ENCODE assay signal across 26 cellular contexts in the genomic region with DNA sequence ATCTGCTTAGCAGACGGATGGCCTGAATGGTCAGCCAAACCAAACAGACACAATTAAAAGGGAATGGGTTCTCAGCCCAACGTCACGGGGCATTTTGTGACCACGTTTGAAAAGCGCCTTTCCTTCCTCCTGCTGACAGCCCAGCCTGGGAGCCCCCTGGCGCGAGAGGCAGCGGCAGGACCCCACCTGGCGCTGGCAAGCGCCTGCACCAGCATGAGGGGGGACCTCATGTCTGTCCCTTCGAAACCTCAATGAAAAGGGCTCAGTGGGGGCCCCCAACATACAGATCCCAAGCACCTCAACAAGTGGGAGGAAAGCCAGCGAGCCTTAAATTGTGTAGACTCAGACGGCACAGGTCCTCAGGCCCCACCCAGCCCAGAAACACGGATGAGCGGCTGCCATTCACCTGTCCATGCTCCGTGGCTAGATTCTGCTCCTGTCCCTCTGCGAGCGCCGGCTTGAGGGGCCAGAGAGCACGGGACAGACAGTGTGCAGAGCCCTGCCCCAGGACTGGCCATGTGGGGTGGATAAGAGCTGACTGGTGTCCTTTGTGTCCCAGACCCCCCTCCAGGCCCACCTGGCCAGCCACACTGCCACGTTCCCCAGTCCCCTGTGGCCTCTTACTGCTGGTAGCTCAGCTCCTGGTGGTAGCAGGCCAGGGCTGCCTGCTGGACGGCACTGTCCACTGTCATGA.
"Had no signal": no experiment of that assay in that cellular context is flagged by ENCODE, and none has a peak within 500 bp of the region (broad histone marks: within the 10 kb centered on the region; RNA-seq: fewer than 3 reads in every experiment).

No MANE protein-coding gene starts in this region.

- H3K27ac ChIP-seq: adrenal gland, body of pancreas, colonic mucosa, dorsolateral prefrontal cortex, spleen, testis, transverse colon had no signal

- H3K27me3 ChIP-seq: adrenal gland, body of pancreas, colonic mucosa, dorsolateral prefrontal cortex, spleen, testis, transverse colon had no signal

- H3K9me3 Mint-ChIP-seq: activated CD4-positive, alpha-beta memory T cell treated with anti-CD3 and anti-CD28 coated beads for 36 hours; activated CD4-positive, alpha-beta T cell treated with anti-CD3 and anti-CD28 coated beads, Interleukin-2, amount 10 ng/mL, durations not matched to agents 24 days and 14 days; activated naive CD8-positive, alpha-beta T cell treated with anti-CD3 and anti-CD28 coated beads for 36 hours; activated T-cell treated with anti-CD3 and anti-CD28 coated beads, Interleukin-2, amount 50 U/mL, for 4 hours; activated T-helper 2 cell treated with anti-CD3 and anti-CD28 coated beads, Interferon-gamma antibody, Interleukin-2, Interleukin-4, amounts not matched to agents 10 μg/mL and 5 μg/mL and 100 μg/mL, durations not matched to agents 14 hours and 24 hours and 36 hours; mesothelial cell of epicardium; naive thymus-derived CD4-positive, alpha-beta T cell; neural crest cell had no signal

- H3K4me1 Mint-ChIP-seq: activated CD4-positive, alpha-beta T cell treated with anti-CD3 and anti-CD28 coated beads, Interleukin-2, amount 10 ng/mL, durations not matched to agents 24 days and 14 days; activated naive CD8-positive, alpha-beta T cell treated with anti-CD3 and anti-CD28 coated beads for 36 hours; mesothelial cell of epicardium; naive thymus-derived CD4-positive, alpha-beta T cell; neural crest cell had no signal

- H3K4me1 ChIP-seq: adrenal gland, body of pancreas, colonic mucosa, spleen, testis, transverse colon had no signal

- DNase-seq: activated CD4-positive, alpha-beta memory T cell treated with anti-CD3 and anti-CD28 coated beads for 36 hours; activated CD4-positive, alpha-beta T cell treated with anti-CD3 and anti-CD28 coated beads, Interleukin-2, amount 10 ng/mL, durations not matched to agents 24 days and 14 days; activated CD4-positive, CD25-positive, alpha-beta regulatory T cell treated with anti-CD3 and anti-CD28 coated beads, Interleukin-2, amount 50 U/mL, for 72 hours; activated CD8-positive, alpha-beta memory T cell treated with anti-CD3 and anti-CD28 coated beads, Interleukin-2, amount 50 U/mL, for 48 hours; activated naive CD4-positive, alpha-beta T cell treated with Interleukin-2 at 50 U/mL for 16 hours; activated naive CD8-positive, alpha-beta T cell treated with anti-CD3 and anti-CD28 coated beads for 36 hours; activated T-cell treated with anti-CD3 and anti-CD28 coated beads, Interleukin-2, amount 50 U/mL, for 4 hours; cerebellar nuclear complex; colonic mucosa; effector memory CD4-positive, alpha-beta T cell; islet precursor cell; left cardiac atrium; naive thymus-derived CD4-positive, alpha-beta T cell; occipital lobe; spleen; stimulated activated naive CD8-positive, alpha-beta T cell treated with anti-CD3 and anti-CD28 coated beads, Interleukin-15, Interleukin-2, amounts not matched to agents 100 U/mL and 50 U/mL, for 24 hours; testis; transverse colon had no signal

- H3K4me3 Mint-ChIP-seq: activated CD4-positive, alpha-beta memory T cell treated with anti-CD3 and anti-CD28 coated beads for 36 hours; activated CD4-positive, alpha-beta T cell treated with anti-CD3 and anti-CD28 coated beads, Interleukin-2, amount 10 ng/mL, durations not matched to agents 24 days and 14 days; activated naive CD8-positive, alpha-beta T cell treated with anti-CD3 and anti-CD28 coated beads for 36 hours; activated T-cell treated with anti-CD3 and anti-CD28 coated beads, Interleukin-2, amount 50 U/mL, for 4 hours; mesothelial cell of epicardium; naive thymus-derived CD4-positive, alpha-beta T cell; neural crest cell had no signal

- ATAC-seq: activated T-cell treated with anti-CD3 and anti-CD28 coated beads, Interleukin-2, amount 50 U/mL, for 4 hours; body of pancreas; left cardiac atrium; naive thymus-derived CD4-positive, alpha-beta T cell; right cardiac atrium; stimulated activated naive CD8-positive, alpha-beta T cell treated with anti-CD3 and anti-CD28 coated beads, Interleukin-15, Interleukin-2, amounts not matched to agents 100 U/mL and 50 U/mL, for 24 hours had no signal

- H3K36me3 ChIP-seq: adrenal gland, colonic mucosa, transverse colon had no signal

- FAIRE-seq: frontal cortex had no signal

- H3K36me3 Mint-ChIP-seq: activated CD4-positive, alpha-beta memory T cell treated with anti-CD3 and anti-CD28 coated beads for 36 hours; activated naive CD8-positive, alpha-beta T cell treated with anti-CD3 and anti-CD28 coated beads for 36 hours; naive thymus-derived CD4-positive, alpha-beta T cell had no signal

- H3K27ac Mint-ChIP-seq: activated CD4-positive, alpha-beta memory T cell treated with anti-CD3 and anti-CD28 coated beads for 36 hours; activated CD4-positive, alpha-beta T cell treated with anti-CD3 and anti-CD28 coated beads, Interleukin-2, amount 10 ng/mL, durations not matched to agents 24 days and 14 days; activated naive CD8-positive, alpha-beta T cell treated with anti-CD3 and anti-CD28 coated beads for 36 hours; activated T-helper 2 cell treated with anti-CD3 and anti-CD28 coated beads, Interferon-gamma antibody, Interleukin-2, Interleukin-4, amounts not matched to agents 10 μg/mL and 5 μg/mL and 100 μg/mL, durations not matched to agents 14 hours and 24 hours and 36 hours; mesothelial cell of epicardium had no signal

- H3K9me3 ChIP-seq: adrenal gland, body of pancreas, colonic mucosa, spleen, testis, transverse colon had no signal

- H3K4me3 ChIP-seq: adrenal gland, body of pancreas, colonic mucosa, dorsolateral prefrontal cortex, spleen, testis, transverse colon had no signal

- H3K27me3 Mint-ChIP-seq: activated CD4-positive, alpha-beta memory T cell treated with anti-CD3 and anti-CD28 coated beads for 36 hours; activated CD4-positive, alpha-beta T cell treated with anti-CD3 and anti-CD28 coated beads, Interleukin-2, amount 10 ng/mL, durations not matched to agents 24 days and 14 days; activated naive CD8-positive, alpha-beta T cell treated with anti-CD3 and anti-CD28 coated beads for 36 hours; naive thymus-derived CD4-positive, alpha-beta T cell had no signal
